In genomic region chr3:89238836-89239235, GRCh38 we compare ENCODE assay signal across 31 cellular contexts.
"Had no signal": no experiment of that assay in that cellular context is flagged by ENCODE, and none has a peak within 500 bp of the region (broad histone marks: within the 10 kb centered on the region; RNA-seq: fewer than 3 reads in every experiment).

No MANE protein-coding gene starts in this region.

- H3K36me3 Mint-ChIP-seq: activated naive CD8-positive, alpha-beta T cell treated with anti-CD3 and anti-CD28 coated beads for 36 hours; mesothelial cell of epicardium; naive B cell had no signal

- H3K36me3 ChIP-seq: esophagus squamous epithelium, right atrium auricular region, suprapubic skin, tibial artery, upper lobe of right lung, WERI-Rb-1 had no signal

- H3K9me3 Mint-ChIP-seq: activated naive CD4-positive, alpha-beta T cell treated with anti-CD3 and anti-CD28 coated beads for 36 hours; activated T-helper 1 cell treated with anti-CD3 and anti-CD28 coated beads, Interleukin-12 subunit alpha, Interleukin-12 subunit beta, Interleukin-2, Interleukin-4 antibody, amounts not matched to agents 30 ng/mL and 10 ng/mL and 1 ng/mL, durations not matched to agents 14 hours and 24 hours and 36 hours; mesothelial cell of epicardium had no signal

- H3K27me3 Mint-ChIP-seq: activated naive CD8-positive, alpha-beta T cell treated with anti-CD3 and anti-CD28 coated beads for 36 hours; central memory CD8-positive, alpha-beta T cell; naive B cell had no signal

- H3K27ac Mint-ChIP-seq: activated naive CD4-positive, alpha-beta T cell treated with anti-CD3 and anti-CD28 coated beads for 36 hours; activated naive CD8-positive, alpha-beta T cell treated with anti-CD3 and anti-CD28 coated beads for 36 hours; activated T-helper 1 cell treated with anti-CD3 and anti-CD28 coated beads, Interleukin-12 subunit alpha, Interleukin-12 subunit beta, Interleukin-2, Interleukin-4 antibody, amounts not matched to agents 30 ng/mL and 10 ng/mL and 1 ng/mL, durations not matched to agents 14 hours and 24 hours and 36 hours; mesothelial cell of epicardium; naive B cell; nephron progenitor cell had no signal

- H3K4me1 Mint-ChIP-seq: activated naive CD8-positive, alpha-beta T cell treated with anti-CD3 and anti-CD28 coated beads for 36 hours; central memory CD8-positive, alpha-beta T cell; naive B cell had no signal

- H3K9me3 ChIP-seq: esophagus squamous epithelium, psoas muscle, right atrium auricular region, suprapubic skin, tibial artery, upper lobe of right lung had no signal

- H3K9ac ChIP-seq: parathyroid adenoma had no signal

- H3K27ac ChIP-seq: epithelial cell of prostate, esophagus squamous epithelium, parathyroid adenoma, psoas muscle, right atrium auricular region, suprapubic skin, tibial artery, upper lobe of right lung, WERI-Rb-1 had no signal

- H3K4me1 ChIP-seq: esophagus squamous epithelium, parathyroid adenoma, psoas muscle, right atrium auricular region, suprapubic skin, tibial artery, upper lobe of right lung had no signal

- ATAC-seq: activated CD4-positive, CD25-positive, alpha-beta regulatory T cell treated with anti-CD3 and anti-CD28 coated beads, Interleukin-2, amount 50 U/mL, for 24 hours; left colon; psoas muscle; upper lobe of right lung had no signal

- DNase-seq: activated CD4-positive, alpha-beta T cell treated with anti-CD3 and anti-CD28 coated beads for 48 hours; activated CD4-positive, alpha-beta T cell treated with anti-CD3 and anti-CD28 coated beads, Interleukin-2, amount 50 U/mL, for 48 hours; activated CD8-positive, alpha-beta memory T cell treated with anti-CD3 and anti-CD28 coated beads, Interleukin-2, amount 50 U/mL, for 4 hours; activated effector memory CD4-positive, alpha-beta T cell treated with anti-CD3 and anti-CD28 coated beads, Interleukin-2, amount 50 U/mL, for 16 hours; activated naive CD4-positive, alpha-beta T cell treated with anti-CD3 and anti-CD28 coated beads for 36 hours; activated naive CD8-positive, alpha-beta T cell treated with anti-CD3 and anti-CD28 coated beads for 36 hours; activated T-cell treated with anti-CD3 and anti-CD28 coated beads, Interleukin-2, amount 50 U/mL, for 1 hour; amygdala; dermis blood vessel endothelial cell; effector CD4-positive, alpha-beta T cell; esophagus squamous epithelium; kidney; left colon; naive B cell; nephron progenitor cell; occipital lobe; psoas muscle; stimulated activated CD4-positive, alpha-beta T cell treated with anti-CD3 and anti-CD28 coated beads, Interleukin-15, amount 100 ng/mL, for 24 hours; stimulated activated CD4-positive, alpha-beta T cell treated with anti-CD3 and anti-CD28 coated beads, Interleukin-2, amount 100 ng/mL, for 24 hours; stimulated activated naive CD4-positive, alpha-beta T cell; tibial artery; upper lobe of right lung; WERI-Rb-1 had no signal

- H3K4me3 ChIP-seq: esophagus squamous epithelium, psoas muscle, right atrium auricular region, suprapubic skin, tibial artery, upper lobe of right lung had no signal

- H3K27me3 ChIP-seq: esophagus squamous epithelium, right atrium auricular region, suprapubic skin, tibial artery, upper lobe of right lung had no signal

- H3K4me3 Mint-ChIP-seq: activated naive CD4-positive, alpha-beta T cell treated with anti-CD3 and anti-CD28 coated beads for 36 hours; activated naive CD8-positive, alpha-beta T cell treated with anti-CD3 and anti-CD28 coated beads for 36 hours; activated T-helper 1 cell treated with anti-CD3 and anti-CD28 coated beads, Interleukin-12 subunit alpha, Interleukin-12 subunit beta, Interleukin-2, Interleukin-4 antibody, amounts not matched to agents 30 ng/mL and 10 ng/mL and 1 ng/mL, durations not matched to agents 14 hours and 24 hours and 36 hours; central memory CD8-positive, alpha-beta T cell; mesothelial cell of epicardium; naive B cell; nephron progenitor cell had no signal
